31 cellular contexts compared by ENCODE assay signal in the genomic region with DNA sequence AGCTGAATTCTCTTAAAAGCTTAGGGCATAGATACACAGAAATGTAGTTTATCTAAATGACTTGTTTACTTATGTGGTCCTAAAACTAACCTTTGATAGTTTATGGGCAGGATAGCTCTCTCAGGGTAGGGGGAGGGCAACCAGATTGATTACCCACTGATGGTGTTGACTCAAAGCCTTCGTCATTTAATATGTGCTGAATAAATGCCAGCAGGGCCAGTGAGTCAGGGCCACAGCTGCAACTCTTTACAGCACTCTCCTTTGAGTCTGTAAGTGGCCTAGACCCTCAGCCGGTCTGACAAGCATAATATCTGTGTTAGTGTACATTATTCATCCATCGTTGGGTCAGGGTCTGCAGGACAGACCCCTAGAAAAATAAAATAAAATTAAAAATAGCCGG.
"Had no signal": no experiment of that assay in that cellular context is flagged by ENCODE, and none has a peak within 500 bp of the region (broad histone marks: within the 10 kb centered on the region; RNA-seq: fewer than 3 reads in every experiment).

No MANE protein-coding gene starts in this region.

- H2AFZ ChIP-seq: PC-9 had no signal

- H3K9me3 ChIP-seq: MG63, SK-N-SH had no signal

- ATAC-seq: activated naive CD8-positive, alpha-beta T cell treated with anti-CD3 and anti-CD28 coated beads, Interleukin-2, amount 50 U/mL, for 24 hours; activated T-cell treated with anti-CD3 and anti-CD28 coated beads, Interleukin-2, amount 50 U/mL, for 4 hours had no signal

- H3K27ac ChIP-seq: PC-9, SJSA1, VCaP had no signal

- H3K9ac ChIP-seq: SK-N-SH had no signal

- H3K4me1 ChIP-seq: SJSA1 had no signal

- H3K36me3 ChIP-seq: MG63, SJSA1 had no signal

- H3K4me3 ChIP-seq: MG63, PC-9, SJSA1 had no signal

- H3K4me2 ChIP-seq: PC-9, SK-N-SH had no signal

- H3K27me3 ChIP-seq: MG63, SJSA1 had no signal

- FAIRE-seq: bronchial epithelial cell, RCC 7860 had no signal

- DNase-seq: activated B cell treated with CpG ODN at 0.5 μM for 24 hours; activated CD4-positive, alpha-beta memory T cell treated with anti-CD3 and anti-CD28 coated beads for 36 hours; activated CD4-positive, alpha-beta T cell treated with anti-CD3 and anti-CD28 coated beads for 4 hours; activated CD4-positive, alpha-beta T cell treated with anti-CD3 and anti-CD28 coated beads, Interleukin-2, amount 50 U/mL, for 1 hour; activated CD4-positive, CD25-positive, alpha-beta regulatory T cell treated with anti-CD3 and anti-CD28 coated beads, Interleukin-2, amount 50 U/mL, for 72 hours; activated CD8-positive, alpha-beta memory T cell treated with anti-CD3 and anti-CD28 coated beads, Interleukin-2, amount 50 U/mL, for 4 hours; activated naive CD4-positive, alpha-beta T cell treated with anti-CD3 and anti-CD28 coated beads, Interleukin-2, amount 10 ng/mL, durations not matched to agents 7 days and 5 days; activated naive CD8-positive, alpha-beta T cell treated with anti-CD3 and anti-CD28 coated beads, Interleukin-2, amount 50 U/mL, for 24 hours; activated T-cell treated with anti-CD3 and anti-CD28 coated beads for 4 hours; activated T-cell treated with anti-CD3 and anti-CD28 coated beads, Interleukin-2, amount 50 U/mL, for 4 hours; anterior cingulate cortex; caudate nucleus; cerebellar nuclear complex; MG63; NCI-H1092; NCI-H1436 treated with DMSO at 0.1 percent for 48 hours; NCI-H187; NCI-H2029 treated with DMSO at 0.1 percent for 48 hours; NCI-H2107; NCI-H2171; NCI-H510A; NCI-H526; NCI-H748 treated with DMSO at 0.1 percent for 48 hours; NK-92 treated with Interleukin-12 subunit alpha and Interleukin-12 subunit beta, amount 100 ng/mL, for 24 hours; PC-9; SHP77 treated with DMSO at 0.1 percent for 48 hours; SK-N-SH had no signal
